Comparison of ENCODE assay signal across 2 cellular contexts in the genomic region with DNA sequence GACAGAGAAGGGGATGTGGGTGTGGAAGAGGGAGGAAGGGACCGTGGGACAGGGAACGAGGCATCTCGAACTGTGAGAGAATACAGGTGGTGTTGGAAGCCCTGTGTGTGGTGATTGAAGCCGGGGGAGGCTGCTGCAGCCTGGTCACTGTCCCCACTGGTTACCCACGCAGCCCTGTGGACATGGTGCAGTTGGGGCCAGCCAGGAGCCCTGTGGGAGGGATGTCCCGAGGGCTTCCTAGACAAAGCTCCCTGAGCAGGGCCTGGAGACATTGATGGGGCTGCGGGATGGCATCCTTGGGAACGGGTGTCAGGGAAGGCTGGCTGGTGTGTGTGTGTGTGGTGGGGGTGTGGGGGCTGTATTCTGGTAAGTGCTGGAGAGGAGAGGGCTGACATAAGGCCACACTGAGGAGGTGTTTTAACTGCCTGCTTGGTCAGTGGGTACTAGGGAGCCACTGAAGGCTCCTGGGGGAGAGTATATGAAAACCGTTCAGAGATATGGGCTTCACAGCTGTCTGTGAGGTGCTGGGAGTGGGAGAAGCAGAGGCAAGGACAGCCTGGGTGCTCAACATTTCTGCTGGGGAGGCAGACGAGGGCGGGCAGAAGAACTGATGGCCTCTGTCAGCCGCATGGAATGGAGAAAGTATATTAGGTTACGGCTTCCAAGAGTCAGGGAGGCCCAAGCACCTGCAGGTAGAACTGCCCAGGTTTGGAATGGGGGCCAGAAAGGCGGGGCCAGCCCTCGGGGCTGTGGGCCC.
TF ChIP-seq lines count a peak whose summit lies in the region.

No MANE protein-coding gene starts in this region.

TF ChIP-seq in H1, 55 proteins besides CTCF, POLR2A, EP300 and RAD21:
- TF ChIP-seq GABPA (IDR thresholded peaks at IDR 0.05; ENCODE audit: borderline replicate concordance, insufficient read depth, low read length) (no peak), KDM1A (IDR thresholded peaks at IDR 0.05; ENCODE audit: borderline replicate concordance, low read length) (peak; percentile 46; the same call in 1 of the 2 replicates)

TF ChIP-seq in SK-N-SH, 30 proteins besides CTCF, POLR2A, EP300 and RAD21:
- TF ChIP-seq FOSL2 (IDR thresholded peaks at IDR 0.05; ENCODE audit: borderline replicate concordance, low read depth) = no peak
- TF ChIP-seq, protein P1, sequence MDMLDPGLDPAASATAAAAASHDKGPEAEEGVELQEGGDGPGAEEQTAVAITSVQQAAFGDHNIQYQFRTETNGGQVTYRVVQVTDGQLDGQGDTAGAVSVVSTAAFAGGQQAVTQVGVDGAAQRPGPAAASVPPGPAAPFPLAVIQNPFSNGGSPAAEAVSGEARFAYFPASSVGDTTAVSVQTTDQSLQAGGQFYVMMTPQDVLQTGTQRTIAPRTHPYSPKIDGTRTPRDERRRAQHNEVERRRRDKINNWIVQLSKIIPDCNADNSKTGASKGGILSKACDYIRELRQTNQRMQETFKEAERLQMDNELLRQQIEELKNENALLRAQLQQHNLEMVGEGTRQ (IDR thresholded peaks at IDR 0.05; ENCODE audit: borderline replicate concordance, low read depth, low read length) = no peak
